16 cellular contexts compared by ENCODE assay signal in genomic region chr16:74743045-74743667, GRCh38. TPM values are rescaled to one million over a fixed set of nuclear protein-coding genes. Genes with fewer than 3 reads are reported as not detected.
DNase-seq lines count a peak whose midpoint lies in the region; ATAC-seq, FAIRE-seq and TF ChIP-seq lines count a peak whose summit lies in the region.
"Had no signal": no experiment of that assay in that cellular context is flagged by ENCODE, and none has a peak within 500 bp of the region (broad histone marks: within the 10 kb centered on the region; RNA-seq: fewer than 3 reads in every experiment).

No MANE protein-coding gene starts in this region.

- no peak for DNase-seq in HEK293T (ENCODE audit: extremely low spot score)
- no peak for DNase-seq in astrocyte (ENCODE audit: low read depth)
- DNase-seq in left colon = no peak
- peak; percentile 32 for DNase-seq in spleen
- DNase-seq in kidney tubule cell (ENCODE audit: low spot score) = no peak
- DNase-seq in NCI-H2029 (lab: John Stamatoyannopoulos, UW) = no peak
- DNase-seq in KG1 (lab: John Stamatoyannopoulos, UW) = no peak
- DNase-seq: activated CD8-positive, alpha-beta T cell treated with anti-CD3 and anti-CD28 coated beads, Interleukin-2, amount 10 ng/mL, durations not matched to agents 7 days and 5 days; activated gamma-delta T cell; CD4-positive, alpha-beta T cell; NCI-H1092 treated with DMSO at 0.1 percent for 48 hours; right cardiac atrium; RPMI8226 had no signal

- no peaks in the 10 kb centered on the region for H3K9me3 ChIP-seq in astrocyte (ENCODE audit: insufficient read depth, low read depth, low read length)
- H3K9me3 ChIP-seq in spleen = no peaks in the 10 kb centered on the region

- H3K36me3 Mint-ChIP-seq in astrocyte (ENCODE audit: low read depth, unreplicated experiment) = no peaks in the 10 kb centered on the region

- ATAC-seq in left colon = peak; percentile 5
- no peak for ATAC-seq in GM19397 (IDR thresholded peaks at IDR 0.05; ENCODE audit: unreplicated experiment)
- ATAC-seq: activated CD8-positive, alpha-beta T cell treated with anti-CD3 and anti-CD28 coated beads, Interleukin-2, amount 10 ng/mL, durations not matched to agents 7 days and 5 days had no signal

- H3K4me1 Mint-ChIP-seq in astrocyte (ENCODE audit: low read depth, unreplicated experiment) = peaks cover 11% of the 10 kb centered on the region
- H3K4me1 Mint-ChIP-seq: central memory CD8-positive, alpha-beta T cell had no signal

- no peak overlapping the region for H3K4me3 Mint-ChIP-seq in astrocyte (ENCODE audit: unreplicated experiment)
- H3K4me3 Mint-ChIP-seq: activated CD8-positive, alpha-beta T cell treated with anti-CD3 and anti-CD28 coated beads, Interleukin-2, amount 10 ng/mL, durations not matched to agents 7 days and 5 days; CD4-positive, alpha-beta T cell; central memory CD8-positive, alpha-beta T cell; stimulated activated naive CD8-positive, alpha-beta T cell treated with anti-CD3 and anti-CD28 coated beads, Interleukin-15, Interleukin-2, amounts not matched to agents 100 ng/mL and 50 ng/mL, for 24 hours had no signal

- peak overlapping the region; percentile 57 for H3K4me2 ChIP-seq in astrocyte (ENCODE audit: low read length)

- H3K27me3 Mint-ChIP-seq in astrocyte (ENCODE audit: low read depth, unreplicated experiment) = peaks cover 8% of the 10 kb centered on the region
- H3K27me3 Mint-ChIP-seq: CD4-positive, alpha-beta T cell; stimulated activated naive CD8-positive, alpha-beta T cell treated with anti-CD3 and anti-CD28 coated beads, Interleukin-15, Interleukin-2, amounts not matched to agents 100 ng/mL and 50 ng/mL, for 24 hours had no signal

- WGBS in spleen, 5 donors = 63 to 69% (median 64%) methylated on average over 8 of the region's 8 CpGs

- no peak for TF ChIP-seq CTCF in astrocyte (IDR thresholded peaks at IDR 0.05; ENCODE audit: insufficient read depth, low read depth, low read length)
- TF ChIP-seq CTCF in spleen (IDR thresholded peaks at IDR 0.05 in 8 of 11, conservative IDR thresholded peaks at IDR 0.05 in 3 of 11) = no peak

- no peak for TF ChIP-seq POLR2A in spleen (IDR thresholded peaks at IDR 0.05)

- H3K4me3 ChIP-seq in astrocyte (ENCODE audit: insufficient read depth, low read depth, low read length) (no peak overlapping the region), spleen (no peak overlapping the region)

- CTCF ChIA-PET in HEK293T (lab: Yijun Ruan, JAX) = no interaction called here

- no peak overlapping the region for H3K9ac ChIP-seq in astrocyte (ENCODE audit: low read length)

- H3K27ac Mint-ChIP-seq in astrocyte (ENCODE audit: unreplicated experiment) = no peak overlapping the region
- H3K27ac Mint-ChIP-seq: activated CD8-positive, alpha-beta T cell treated with anti-CD3 and anti-CD28 coated beads, Interleukin-2, amount 10 ng/mL, durations not matched to agents 7 days and 5 days; CD4-positive, alpha-beta T cell; stimulated activated naive CD8-positive, alpha-beta T cell treated with anti-CD3 and anti-CD28 coated beads, Interleukin-15, Interleukin-2, amounts not matched to agents 100 ng/mL and 50 ng/mL, for 24 hours had no signal

- POLR2A ChIA-PET in HEK293T (lab: Yijun Ruan, JAX) = no interaction called here

- H3K36me3 ChIP-seq in astrocyte (ENCODE audit: insufficient read depth, low read length) (no peaks in the 10 kb centered on the region), spleen (no peaks in the 10 kb centered on the region)

- H3K4me1 ChIP-seq in astrocyte (ENCODE audit: insufficient read depth, low read length) = peaks cover 22% of the 10 kb centered on the region
- H3K4me1 ChIP-seq in spleen = peaks cover 0 to 9% (median 0%) of the 10 kb centered on the region in 6 donors

- intact Hi-C loops in left colon (cut with DNase I, micrococcal nuclease) = no loop called here
- intact Hi-C loops in spleen (cut with DNase I; ENCODE audit: low total_unique reads) = no loop called here

- H3K27me3 ChIP-seq in astrocyte (ENCODE audit: insufficient read depth, low read length) = no peaks in the 10 kb centered on the region
- peaks cover 0 to 13% (median 0%) of the 10 kb centered on the region in 7 donors for H3K27me3 ChIP-seq in spleen (replicated peaks in 1 of 7)

- no peaks in the 10 kb centered on the region for H3K9me3 Mint-ChIP-seq in astrocyte (ENCODE audit: unreplicated experiment)
- H3K9me3 Mint-ChIP-seq: CD4-positive, alpha-beta T cell; central memory CD8-positive, alpha-beta T cell; stimulated activated naive CD8-positive, alpha-beta T cell treated with anti-CD3 and anti-CD28 coated beads, Interleukin-15, Interleukin-2, amounts not matched to agents 100 ng/mL and 50 ng/mL, for 24 hours had no signal

- no peaks in the 10 kb centered on the region for H4K20me1 ChIP-seq in astrocyte (ENCODE audit: insufficient read depth, low read length)

- no peak overlapping the region for H2AFZ ChIP-seq in astrocyte (ENCODE audit: low read depth, low read length)

- no peaks in the 10 kb centered on the region for H3K79me2 ChIP-seq in astrocyte (ENCODE audit: insufficient read depth, low read length)

- FAIRE-seq in astrocyte (lab: Jason Lieb, UNC) = no peak

- H3K27ac ChIP-seq in astrocyte (ENCODE audit: low read depth, low read length) (no peak overlapping the region), spleen (no peak overlapping the region)

TF ChIP-seq in HEK293T, 16 proteins besides CTCF, POLR2A, EP300 and RAD21:
- TF ChIP-seq, protein P1, sequence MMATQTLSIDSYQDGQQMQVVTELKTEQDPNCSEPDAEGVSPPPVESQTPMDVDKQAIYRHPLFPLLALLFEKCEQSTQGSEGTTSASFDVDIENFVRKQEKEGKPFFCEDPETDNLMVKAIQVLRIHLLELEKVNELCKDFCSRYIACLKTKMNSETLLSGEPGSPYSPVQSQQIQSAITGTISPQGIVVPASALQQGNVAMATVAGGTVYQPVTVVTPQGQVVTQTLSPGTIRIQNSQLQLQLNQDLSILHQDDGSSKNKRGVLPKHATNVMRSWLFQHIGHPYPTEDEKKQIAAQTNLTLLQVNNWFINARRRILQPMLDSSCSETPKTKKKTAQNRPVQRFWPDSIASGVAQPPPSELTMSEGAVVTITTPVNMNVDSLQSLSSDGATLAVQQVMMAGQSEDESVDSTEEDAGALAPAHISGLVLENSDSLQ (IDR thresholded peaks at IDR 0.05) = peak; percentile 12; the same call in 1 of the 2 replicates
- TF ChIP-seq BHLHE40 (IDR thresholded peaks at IDR 0.05; ENCODE audit: borderline replicate concordance) (no peak), ARNT (IDR thresholded peaks at IDR 0.05) (no peak), ELF4 (IDR thresholded peaks at IDR 0.05) (no peak), HDGF (IDR thresholded peaks at IDR 0.05; ENCODE audit: borderline replicate concordance) (no peak), SUZ12 (IDR thresholded peaks at IDR 0.05) (no peak)

RNA-seq across cellular contexts. Expression of gene FA2H, which starts 31.5 kb away (rescaled TPM):
- 0.14 TPM in 1 of 2 replicates, not detected in the other for total RNA-seq in astrocyte
- 10 to 100 TPM; 48.5 to 64.5 TPM for total RNA-seq in left colon
- 1 to 10 TPM in 1 of 7 donors, under 1 TPM in 6; 0.32 to 2.6 (median 0.64) TPM for total RNA-seq in spleen
- under 1 TPM; 0.23 to 0.61 (median 0.41) TPM for polyA plus RNA-seq in spleen
- total RNA-seq: activated CD8-positive, alpha-beta T cell treated with anti-CD3 and anti-CD28 coated beads, Interleukin-2, amount 10 ng/mL, durations not matched to agents 7 days and 5 days; CD4-positive, alpha-beta T cell had no signal

RNA-seq across cellular contexts. Expression of gene MLKL, which starts 42.5 kb away (rescaled TPM):
- total RNA-seq in astrocyte = 5.6 and 6.2 TPM in 2 replicates
- total RNA-seq in left colon = 10 to 100 TPM; 15.9 to 24.4 TPM
- 10 to 100 TPM; 45.1 to 69.6 (median 52.7) TPM for total RNA-seq in spleen
- polyA plus RNA-seq in spleen = 10 to 100 TPM; 21.4 to 39.0 (median 32.1) TPM

Comparison
In these comparisons a context has a peak if more than half of its experiments do, and no peak if none do; other contexts are left out.
1. RNA of gene FA2H, which starts 31.5 kb away (total RNA-seq): 48.5 to 64.5 TPM in left colon; 0.32 to 2.6 TPM in spleen and 0.14 TPM in astrocyte; every median in the first group is over 10 times any median in the second.